ENCODE assay signal across 1 cellular context in the genomic region with DNA sequence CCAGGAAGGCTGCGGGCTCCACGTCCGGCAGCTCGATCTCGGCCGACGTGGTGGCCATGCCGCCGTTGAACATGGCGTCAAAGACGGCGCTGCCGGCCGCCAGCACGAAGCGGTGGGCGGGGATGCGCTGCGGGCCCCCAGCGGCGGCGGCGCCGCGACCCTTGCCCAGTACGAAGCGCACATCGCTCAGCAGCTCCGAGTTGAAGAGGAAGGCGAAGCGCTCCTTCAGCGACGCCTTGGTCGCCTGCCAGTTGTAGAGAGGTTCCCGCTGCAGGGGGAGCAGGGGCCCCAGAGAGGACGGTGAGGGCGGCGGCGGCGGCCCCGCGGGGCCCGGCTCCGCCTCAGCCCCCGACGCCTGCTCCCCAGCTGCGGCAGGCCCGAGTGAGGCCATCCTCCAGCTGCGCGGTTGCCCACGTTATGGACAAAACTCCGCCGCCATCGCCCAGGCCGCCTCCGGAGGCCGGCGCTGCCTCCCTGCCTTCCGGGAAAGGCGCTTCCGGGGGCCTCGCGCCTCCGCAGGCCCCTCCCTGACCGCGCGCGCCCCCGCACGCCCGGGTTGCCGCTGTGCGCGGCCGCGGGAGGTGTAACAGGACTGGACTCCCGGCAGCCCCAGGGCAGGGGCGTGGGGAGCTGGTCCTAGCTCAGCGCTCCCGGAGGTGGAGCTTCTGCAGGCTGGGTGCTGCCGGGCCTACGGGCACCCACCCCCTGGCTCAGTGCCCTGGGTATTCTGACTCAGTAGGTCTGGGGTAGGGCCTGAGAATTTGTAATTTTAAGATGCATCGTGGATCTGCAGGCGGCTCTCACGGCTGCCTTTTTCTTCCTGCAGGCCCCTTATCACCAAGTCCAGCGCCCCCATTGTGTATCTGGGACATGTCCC.
TF ChIP-seq lines count a peak whose summit lies in the region.

A gene (minus strand): TSS at position 492 of the 877 bp plus-strand sequence. CDS start 101 bp downstream, at position 391.

TF ChIP-seq in HepG2, 621 proteins besides CTCF, POLR2A, EP300 and RAD21 (continued from another document and continues in another):
- TF ChIP-seq HOXA7 (CRISPR knock-in tag; IDR thresholded peaks at IDR 0.05), result no peak
- TF ChIP-seq, protein P1, sequence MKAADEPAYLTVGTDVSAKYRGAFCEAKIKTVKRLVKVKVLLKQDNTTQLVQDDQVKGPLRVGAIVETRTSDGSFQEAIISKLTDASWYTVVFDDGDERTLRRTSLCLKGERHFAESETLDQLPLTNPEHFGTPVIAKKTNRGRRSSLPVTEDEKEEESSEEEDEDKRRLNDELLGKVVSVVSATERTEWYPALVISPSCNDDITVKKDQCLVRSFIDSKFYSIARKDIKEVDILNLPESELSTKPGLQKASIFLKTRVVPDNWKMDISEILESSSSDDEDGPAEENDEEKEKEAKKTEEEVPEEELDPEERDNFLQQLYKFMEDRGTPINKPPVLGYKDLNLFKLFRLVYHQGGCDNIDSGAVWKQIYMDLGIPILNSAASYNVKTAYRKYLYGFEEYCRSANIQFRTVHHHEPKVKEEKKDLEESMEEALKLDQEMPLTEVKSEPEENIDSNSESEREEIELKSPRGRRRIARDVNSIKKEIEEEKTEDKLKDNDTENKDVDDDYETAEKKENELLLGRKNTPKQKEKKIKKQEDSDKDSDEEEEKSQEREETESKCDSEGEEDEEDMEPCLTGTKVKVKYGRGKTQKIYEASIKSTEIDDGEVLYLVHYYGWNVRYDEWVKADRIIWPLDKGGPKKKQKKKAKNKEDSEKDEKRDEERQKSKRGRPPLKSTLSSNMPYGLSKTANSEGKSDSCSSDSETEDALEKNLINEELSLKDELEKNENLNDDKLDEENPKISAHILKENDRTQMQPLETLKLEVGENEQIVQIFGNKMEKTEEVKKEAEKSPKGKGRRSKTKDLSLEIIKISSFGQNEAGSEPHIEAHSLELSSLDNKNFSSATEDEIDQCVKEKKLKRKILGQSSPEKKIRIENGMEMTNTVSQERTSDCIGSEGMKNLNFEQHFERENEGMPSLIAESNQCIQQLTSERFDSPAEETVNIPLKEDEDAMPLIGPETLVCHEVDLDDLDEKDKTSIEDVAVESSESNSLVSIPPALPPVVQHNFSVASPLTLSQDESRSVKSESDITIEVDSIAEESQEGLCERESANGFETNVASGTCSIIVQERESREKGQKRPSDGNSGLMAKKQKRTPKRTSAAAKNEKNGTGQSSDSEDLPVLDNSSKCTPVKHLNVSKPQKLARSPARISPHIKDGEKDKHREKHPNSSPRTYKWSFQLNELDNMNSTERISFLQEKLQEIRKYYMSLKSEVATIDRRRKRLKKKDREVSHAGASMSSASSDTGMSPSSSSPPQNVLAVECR (CRISPR knock-in tag; IDR thresholded peaks at IDR 0.05; ENCODE audit: borderline replicate concordance), result peak; percentile 89
- TF ChIP-seq, protein P2, sequence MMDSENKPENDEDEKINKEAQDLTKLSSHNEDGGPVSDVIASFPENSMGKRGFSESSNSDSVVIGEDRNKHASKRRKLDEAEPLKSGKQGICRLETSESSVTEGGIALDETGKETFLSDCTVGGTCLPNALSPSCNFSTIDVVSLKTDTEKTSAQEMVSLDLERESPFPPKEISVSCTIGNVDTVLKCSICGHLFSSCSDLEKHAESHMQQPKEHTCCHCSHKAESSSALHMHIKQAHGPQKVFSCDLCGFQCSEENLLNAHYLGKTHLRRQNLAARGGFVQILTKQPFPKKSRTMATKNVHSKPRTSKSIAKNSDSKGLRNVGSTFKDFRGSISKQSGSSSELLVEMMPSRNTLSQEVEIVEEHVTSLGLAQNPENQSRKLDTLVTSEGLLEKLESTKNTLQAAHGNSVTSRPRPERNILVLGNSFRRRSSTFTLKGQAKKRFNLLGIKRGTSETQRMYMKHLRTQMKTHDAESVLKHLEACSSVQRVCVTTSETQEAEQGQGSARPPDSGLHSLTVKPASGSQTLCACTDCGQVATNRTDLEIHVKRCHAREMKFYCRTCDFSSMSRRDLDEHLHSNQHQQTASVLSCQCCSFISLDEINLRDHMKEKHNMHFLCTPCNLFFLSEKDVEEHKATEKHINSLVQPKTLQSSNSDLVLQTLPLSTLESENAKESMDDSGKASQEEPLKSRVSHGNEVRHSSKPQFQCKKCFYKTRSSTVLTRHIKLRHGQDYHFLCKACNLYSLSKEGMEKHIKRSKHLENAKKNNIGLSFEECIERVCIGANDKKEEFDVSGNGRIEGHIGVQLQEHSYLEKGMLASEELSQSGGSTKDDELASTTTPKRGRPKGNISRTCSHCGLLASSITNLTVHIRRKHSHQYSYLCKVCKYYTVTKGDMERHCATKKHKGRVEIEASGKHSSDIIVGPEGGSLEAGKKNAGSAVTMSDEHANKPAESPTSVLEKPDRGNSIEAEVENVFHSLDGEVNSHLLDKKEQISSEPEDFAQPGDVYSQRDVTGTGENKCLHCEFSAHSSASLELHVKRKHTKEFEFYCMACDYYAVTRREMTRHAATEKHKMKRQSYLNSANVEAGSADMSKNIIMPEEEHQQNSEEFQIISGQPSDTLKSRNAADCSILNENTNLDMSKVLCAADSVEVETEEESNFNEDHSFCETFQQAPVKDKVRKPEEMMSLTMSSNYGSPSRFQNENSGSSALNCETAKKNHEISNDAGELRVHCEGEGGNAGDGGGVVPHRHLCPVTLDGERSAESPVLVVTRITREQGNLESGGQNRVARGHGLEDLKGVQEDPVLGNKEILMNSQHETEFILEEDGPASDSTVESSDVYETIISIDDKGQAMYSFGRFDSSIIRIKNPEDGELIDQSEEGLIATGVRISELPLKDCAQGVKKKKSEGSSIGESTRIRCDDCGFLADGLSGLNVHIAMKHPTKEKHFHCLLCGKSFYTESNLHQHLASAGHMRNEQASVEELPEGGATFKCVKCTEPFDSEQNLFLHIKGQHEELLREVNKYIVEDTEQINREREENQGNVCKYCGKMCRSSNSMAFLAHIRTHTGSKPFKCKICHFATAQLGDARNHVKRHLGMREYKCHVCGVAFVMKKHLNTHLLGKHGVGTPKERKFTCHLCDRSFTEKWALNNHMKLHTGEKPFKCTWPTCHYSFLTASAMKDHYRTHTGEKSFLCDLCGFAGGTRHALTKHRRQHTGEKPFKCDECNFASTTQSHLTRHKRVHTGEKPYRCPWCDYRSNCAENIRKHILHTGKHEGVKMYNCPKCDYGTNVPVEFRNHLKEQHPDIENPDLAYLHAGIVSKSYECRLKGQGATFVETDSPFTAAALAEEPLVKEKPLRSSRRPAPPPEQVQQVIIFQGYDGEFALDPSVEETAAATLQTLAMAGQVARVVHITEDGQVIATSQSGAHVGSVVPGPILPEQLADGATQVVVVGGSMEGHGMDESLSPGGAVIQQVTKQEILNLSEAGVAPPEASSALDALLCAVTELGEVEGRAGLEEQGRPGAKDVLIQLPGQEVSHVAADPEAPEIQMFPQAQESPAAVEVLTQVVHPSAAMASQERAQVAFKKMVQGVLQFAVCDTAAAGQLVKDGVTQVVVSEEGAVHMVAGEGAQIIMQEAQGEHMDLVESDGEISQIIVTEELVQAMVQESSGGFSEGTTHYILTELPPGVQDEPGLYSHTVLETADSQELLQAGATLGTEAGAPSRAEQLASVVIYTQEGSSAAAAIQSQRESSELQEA (CRISPR knock-in tag; IDR thresholded peaks at IDR 0.05; ENCODE audit: not compliant biosample characterization), result no peak
- TF ChIP-seq, protein P3, sequence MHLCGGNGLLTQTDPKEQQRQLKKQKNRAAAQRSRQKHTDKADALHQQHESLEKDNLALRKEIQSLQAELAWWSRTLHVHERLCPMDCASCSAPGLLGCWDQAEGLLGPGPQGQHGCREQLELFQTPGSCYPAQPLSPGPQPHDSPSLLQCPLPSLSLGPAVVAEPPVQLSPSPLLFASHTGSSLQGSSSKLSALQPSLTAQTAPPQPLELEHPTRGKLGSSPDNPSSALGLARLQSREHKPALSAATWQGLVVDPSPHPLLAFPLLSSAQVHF (CRISPR knock-in tag; IDR thresholded peaks at IDR 0.05), result peak; percentile 79; the same call in 1 of the 2 replicates
- TF ChIP-seq, protein P4, sequence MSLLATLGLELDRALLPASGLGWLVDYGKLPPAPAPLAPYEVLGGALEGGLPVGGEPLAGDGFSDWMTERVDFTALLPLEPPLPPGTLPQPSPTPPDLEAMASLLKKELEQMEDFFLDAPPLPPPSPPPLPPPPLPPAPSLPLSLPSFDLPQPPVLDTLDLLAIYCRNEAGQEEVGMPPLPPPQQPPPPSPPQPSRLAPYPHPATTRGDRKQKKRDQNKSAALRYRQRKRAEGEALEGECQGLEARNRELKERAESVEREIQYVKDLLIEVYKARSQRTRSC (CRISPR knock-in tag; IDR thresholded peaks at IDR 0.05; ENCODE audit: low read depth), result peak; percentile 72; the same call in 1 of the 2 replicates
- TF ChIP-seq CREB1 (IDR thresholded peaks at IDR 0.05), result no peak
- TF ChIP-seq CREB1 (CRISPR knock-in tag; IDR thresholded peaks at IDR 0.05), result no peak
- TF ChIP-seq NFIB (CRISPR knock-in tag; IDR thresholded peaks at IDR 0.05; ENCODE audit: borderline replicate concordance), result no peak
- TF ChIP-seq, protein P5, sequence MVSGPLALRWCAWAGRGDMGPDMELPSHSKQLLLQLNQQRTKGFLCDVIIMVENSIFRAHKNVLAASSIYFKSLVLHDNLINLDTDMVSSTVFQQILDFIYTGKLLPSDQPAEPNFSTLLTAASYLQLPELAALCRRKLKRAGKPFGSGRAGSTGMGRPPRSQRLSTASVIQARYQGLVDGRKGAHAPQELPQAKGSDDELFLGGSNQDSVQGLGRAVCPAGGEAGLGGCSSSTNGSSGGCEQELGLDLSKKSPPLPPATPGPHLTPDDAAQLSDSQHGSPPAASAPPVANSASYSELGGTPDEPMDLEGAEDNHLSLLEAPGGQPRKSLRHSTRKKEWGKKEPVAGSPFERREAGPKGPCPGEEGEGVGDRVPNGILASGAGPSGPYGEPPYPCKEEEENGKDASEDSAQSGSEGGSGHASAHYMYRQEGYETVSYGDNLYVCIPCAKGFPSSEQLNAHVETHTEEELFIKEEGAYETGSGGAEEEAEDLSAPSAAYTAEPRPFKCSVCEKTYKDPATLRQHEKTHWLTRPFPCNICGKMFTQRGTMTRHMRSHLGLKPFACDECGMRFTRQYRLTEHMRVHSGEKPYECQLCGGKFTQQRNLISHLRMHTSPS (CRISPR knock-in tag; IDR thresholded peaks at IDR 0.05; ENCODE audit: low read depth), result no peak
- TF ChIP-seq GATA4 (IDR thresholded peaks at IDR 0.05; ENCODE audit: borderline replicate concordance, low read depth), result peak; percentile 76; the same call in 1 of the 2 replicates
- no peak for TF ChIP-seq ZNF501 (CRISPR knock-in tag; IDR thresholded peaks at IDR 0.05)
- TF ChIP-seq TBX2 (CRISPR knock-in tag; IDR thresholded peaks at IDR 0.05; ENCODE audit: borderline replicate concordance), result peak; percentile 52; the same call in 1 of the 2 replicates
- TF ChIP-seq HOXA5 (CRISPR knock-in tag; IDR thresholded peaks at IDR 0.05), result peak; percentile 67
- TF ChIP-seq, protein P6, sequence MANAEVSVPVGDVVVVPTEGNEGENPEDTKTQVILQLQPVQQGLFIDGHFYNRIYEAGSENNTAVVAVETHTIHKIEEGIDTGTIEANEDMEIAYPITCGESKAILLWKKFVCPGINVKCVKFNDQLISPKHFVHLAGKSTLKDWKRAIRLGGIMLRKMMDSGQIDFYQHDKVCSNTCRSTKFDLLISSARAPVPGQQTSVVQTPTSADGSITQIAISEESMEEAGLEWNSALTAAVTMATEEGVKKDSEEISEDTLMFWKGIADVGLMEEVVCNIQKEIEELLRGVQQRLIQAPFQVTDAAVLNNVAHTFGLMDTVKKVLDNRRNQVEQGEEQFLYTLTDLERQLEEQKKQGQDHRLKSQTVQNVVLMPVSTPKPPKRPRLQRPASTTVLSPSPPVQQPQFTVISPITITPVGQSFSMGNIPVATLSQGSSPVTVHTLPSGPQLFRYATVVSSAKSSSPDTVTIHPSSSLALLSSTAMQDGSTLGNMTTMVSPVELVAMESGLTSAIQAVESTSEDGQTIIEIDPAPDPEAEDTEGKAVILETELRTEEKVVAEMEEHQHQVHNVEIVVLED (CRISPR knock-in tag; IDR thresholded peaks at IDR 0.05; ENCODE audit: borderline replicate concordance), result peak; percentile 83
- TF ChIP-seq, protein P7, sequence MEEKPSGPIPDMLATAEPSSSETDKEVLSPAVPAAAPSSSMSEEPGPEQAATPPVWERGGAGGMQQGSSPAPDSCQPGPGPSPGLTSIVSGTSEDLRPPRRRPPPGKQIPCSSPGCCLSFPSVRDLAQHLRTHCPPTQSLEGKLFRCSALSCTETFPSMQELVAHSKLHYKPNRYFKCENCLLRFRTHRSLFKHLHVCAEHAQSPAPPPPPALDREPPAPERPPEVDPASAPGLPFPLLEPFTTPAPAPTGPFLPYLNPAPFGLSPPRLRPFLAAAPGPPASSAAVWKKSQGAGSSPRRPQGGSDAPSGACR (CRISPR knock-in tag; IDR thresholded peaks at IDR 0.05), result no peak
- TF ChIP-seq, protein P8, sequence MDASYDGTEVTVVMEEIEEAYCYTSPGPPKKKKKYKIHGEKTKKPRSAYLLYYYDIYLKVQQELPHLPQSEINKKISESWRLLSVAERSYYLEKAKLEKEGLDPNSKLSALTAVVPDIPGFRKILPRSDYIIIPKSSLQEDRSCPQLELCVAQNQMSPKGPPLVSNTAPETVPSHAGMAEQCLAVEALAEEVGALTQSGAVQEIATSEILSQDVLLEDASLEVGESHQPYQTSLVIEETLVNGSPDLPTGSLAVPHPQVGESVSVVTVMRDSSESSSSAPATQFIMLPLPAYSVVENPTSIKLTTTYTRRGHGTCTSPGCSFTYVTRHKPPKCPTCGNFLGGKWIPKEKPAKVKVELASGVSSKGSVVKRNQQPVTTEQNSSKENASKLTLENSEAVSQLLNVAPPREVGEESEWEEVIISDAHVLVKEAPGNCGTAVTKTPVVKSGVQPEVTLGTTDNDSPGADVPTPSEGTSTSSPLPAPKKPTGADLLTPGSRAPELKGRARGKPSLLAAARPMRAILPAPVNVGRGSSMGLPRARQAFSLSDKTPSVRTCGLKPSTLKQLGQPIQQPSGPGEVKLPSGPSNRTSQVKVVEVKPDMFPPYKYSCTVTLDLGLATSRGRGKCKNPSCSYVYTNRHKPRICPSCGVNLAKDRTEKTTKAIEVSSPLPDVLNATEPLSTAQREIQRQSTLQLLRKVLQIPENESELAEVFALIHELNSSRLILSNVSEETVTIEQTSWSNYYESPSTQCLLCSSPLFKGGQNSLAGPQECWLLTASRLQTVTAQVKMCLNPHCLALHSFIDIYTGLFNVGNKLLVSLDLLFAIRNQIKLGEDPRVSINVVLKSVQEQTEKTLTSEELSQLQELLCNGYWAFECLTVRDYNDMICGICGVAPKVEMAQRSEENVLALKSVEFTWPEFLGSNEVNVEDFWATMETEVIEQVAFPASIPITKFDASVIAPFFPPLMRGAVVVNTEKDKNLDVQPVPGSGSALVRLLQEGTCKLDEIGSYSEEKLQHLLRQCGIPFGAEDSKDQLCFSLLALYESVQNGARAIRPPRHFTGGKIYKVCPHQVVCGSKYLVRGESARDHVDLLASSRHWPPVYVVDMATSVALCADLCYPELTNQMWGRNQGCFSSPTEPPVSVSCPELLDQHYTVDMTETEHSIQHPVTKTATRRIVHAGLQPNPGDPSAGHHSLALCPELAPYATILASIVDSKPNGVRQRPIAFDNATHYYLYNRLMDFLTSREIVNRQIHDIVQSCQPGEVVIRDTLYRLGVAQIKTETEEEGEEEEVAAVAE (CRISPR knock-in tag; IDR thresholded peaks at IDR 0.05; ENCODE audit: borderline replicate concordance), result no peak
- TF ChIP-seq SIX1 (CRISPR knock-in tag; IDR thresholded peaks at IDR 0.05; ENCODE audit: borderline replicate concordance), result no peak
- TF ChIP-seq, protein P9, sequence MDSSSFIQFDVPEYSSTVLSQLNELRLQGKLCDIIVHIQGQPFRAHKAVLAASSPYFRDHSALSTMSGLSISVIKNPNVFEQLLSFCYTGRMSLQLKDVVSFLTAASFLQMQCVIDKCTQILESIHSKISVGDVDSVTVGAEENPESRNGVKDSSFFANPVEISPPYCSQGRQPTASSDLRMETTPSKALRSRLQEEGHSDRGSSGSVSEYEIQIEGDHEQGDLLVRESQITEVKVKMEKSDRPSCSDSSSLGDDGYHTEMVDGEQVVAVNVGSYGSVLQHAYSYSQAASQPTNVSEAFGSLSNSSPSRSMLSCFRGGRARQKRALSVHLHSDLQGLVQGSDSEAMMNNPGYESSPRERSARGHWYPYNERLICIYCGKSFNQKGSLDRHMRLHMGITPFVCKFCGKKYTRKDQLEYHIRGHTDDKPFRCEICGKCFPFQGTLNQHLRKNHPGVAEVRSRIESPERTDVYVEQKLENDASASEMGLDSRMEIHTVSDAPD (CRISPR knock-in tag; IDR thresholded peaks at IDR 0.05), result no peak
- TF ChIP-seq THAP11 (CRISPR knock-in tag; IDR thresholded peaks at IDR 0.05), result peak; percentile 86
